9 cellular contexts compared by ENCODE assay signal in genomic region chr6:13427838-13428527, GRCh38. TPM values are rescaled to one million over a fixed set of nuclear protein-coding genes. Genes with fewer than 3 reads are reported as not detected.
DNase-seq lines count a peak whose midpoint lies in the region; ATAC-seq and TF ChIP-seq lines count a peak whose summit lies in the region.
"Had no signal": no experiment of that assay in that cellular context is flagged by ENCODE, and none has a peak within 500 bp of the region (broad histone marks: within the 10 kb centered on the region; RNA-seq: fewer than 3 reads in every experiment).

No MANE protein-coding gene starts in this region.

- 78 to 89% (median 84%) methylated on average over 23 to 24 of the region's 24 CpGs for WGBS in ovary, 3 donors

- peak; percentile 14 for DNase-seq in T-helper 9 cell
- DNase-seq in central memory CD8-positive, alpha-beta T cell (ENCODE audit: low spot score in 2 of 2) = peak; percentile 33 to 74
- peak; percentile 69 to 77 for DNase-seq in stimulated activated CD4-positive, alpha-beta T cell treated with anti-CD3 and anti-CD28 coated beads, Interleukin-12 subunit alpha, Interleukin-12 subunit beta, amount 100 ng/mL, for 24 hours (ENCODE audit: low read depth in 2 of 2)
- no peak for DNase-seq in NCI-H345 (lab: John Stamatoyannopoulos, UW)
- DNase-seq in AG08395 (ENCODE audit: low spot score) = no peak
- no peak for DNase-seq in ovary

- TF ChIP-seq EP300 in ovary (IDR thresholded peaks at IDR 0.05) = no peak

- H3K27ac ChIP-seq in ovary = no peak overlapping the region
- H3K27ac ChIP-seq: SJSA1 had no signal

- no peak overlapping the region for H3K4me3 ChIP-seq in ovary
- H3K4me3 ChIP-seq: SJSA1 had no signal

- H3K4me1 ChIP-seq in ovary (ENCODE audit: insufficient read depth) = no peaks in the 10 kb centered on the region

- no peaks in the 10 kb centered on the region for H3K27me3 Mint-ChIP-seq in central memory CD8-positive, alpha-beta T cell

- H3K36me3 ChIP-seq in ovary = no peaks in the 10 kb centered on the region
- H3K36me3 ChIP-seq: SJSA1 had no signal

- H3K9me3 Mint-ChIP-seq in central memory CD8-positive, alpha-beta T cell = no peaks in the 10 kb centered on the region

- no peak for TF ChIP-seq POLR2A in ovary (IDR thresholded peaks at IDR 0.05)

- H3K27ac Mint-ChIP-seq in central memory CD8-positive, alpha-beta T cell (ENCODE audit: low read depth) = peak overlapping the region; percentile 89

- peaks cover 7% of the 10 kb centered on the region for H3K36me3 Mint-ChIP-seq in central memory CD8-positive, alpha-beta T cell (ENCODE audit: insufficient read depth)

- H3K4me3 Mint-ChIP-seq in central memory CD8-positive, alpha-beta T cell = peak overlapping the region; percentile 66

- peaks cover 67% of the 10 kb centered on the region for H3K4me1 Mint-ChIP-seq in central memory CD8-positive, alpha-beta T cell

- ATAC-seq in GM18861 (IDR thresholded peaks at IDR 0.05; ENCODE audit: unreplicated experiment) (peak; percentile 45), HG02943 (IDR thresholded peaks at IDR 0.05; ENCODE audit: low read depth, unreplicated experiment) (peak; percentile 66)
- ATAC-seq in central memory CD8-positive, alpha-beta T cell (replicated peaks; ENCODE audit: extremely low read depth, poor library complexity, severe bottlenecking) = peak; percentile 84

- TF ChIP-seq CTCF in ovary (IDR thresholded peaks at IDR 0.05) = no peak

- H3K9me3 ChIP-seq in ovary = no peaks in the 10 kb centered on the region
- H3K9me3 ChIP-seq: SJSA1 had no signal

- intact Hi-C loops in ovary (cut with DNase I) = no loop called here

- H3K27me3 ChIP-seq in ovary = no peaks in the 10 kb centered on the region
- H3K27me3 ChIP-seq: SJSA1 had no signal

RNA-seq across cellular contexts. Expression of gene GFOD1, which starts 59.4 kb away (rescaled TPM):
- 1 to 10 TPM; 1.4 to 9.2 (median 3.7) TPM for total RNA-seq in ovary
- 1 to 10 TPM; 2.1 to 5.2 TPM for polyA plus RNA-seq in ovary

Comparison
In these comparisons a context has a peak if more than half of its experiments do, and no peak if none do; other contexts are left out.
1. DNase-seq: peak in T-helper 9 cell (single experiment), central memory CD8-positive, alpha-beta T cell (2 of 2) and stimulated activated CD4-positive, alpha-beta T cell treated with anti-CD3 and anti-CD28 coated beads, Interleukin-12 subunit alpha, Interleukin-12 subunit beta, amount 100 ng/mL, for 24 hours (2 of 2); none in NCI-H345 (single experiment), AG08395 (single experiment) and ovary (0 of 5).
2. Peak in every context shown above with its lines, with median percentiles within 50 percentile points of each other: ATAC-seq.